ENCODE assay signal across 23 cellular contexts in the genomic region with DNA sequence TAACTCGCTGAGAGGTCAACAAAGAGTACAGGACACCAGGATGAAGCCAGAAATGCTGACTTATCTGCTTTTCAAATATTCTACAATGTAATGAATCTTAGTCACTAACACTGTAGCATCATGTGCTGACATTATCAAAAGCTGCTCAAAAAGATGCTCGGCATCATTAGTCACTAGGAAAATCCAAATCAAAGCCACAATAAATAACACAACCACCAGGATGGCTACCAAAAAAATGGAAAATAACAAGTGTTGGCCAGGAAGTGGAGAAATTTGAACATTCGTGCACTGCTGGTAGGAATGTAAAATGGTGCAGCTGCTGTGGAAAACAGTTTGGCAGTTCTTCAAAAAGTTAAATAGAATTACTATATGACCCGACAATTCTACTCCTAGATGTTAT.
"Had no signal": no experiment of that assay in that cellular context is flagged by ENCODE, and none has a peak within 500 bp of the region (broad histone marks: within the 10 kb centered on the region; RNA-seq: fewer than 3 reads in every experiment).

No MANE protein-coding gene starts in this region.

- H3K36me3 Mint-ChIP-seq: activated naive CD4-positive, alpha-beta T cell treated with anti-CD3 and anti-CD28 coated beads, Interleukin-2, amount 50 U/mL, for 72 hours; naive thymus-derived CD8-positive, alpha-beta T cell had no signal

- DNase-seq: activated CD4-positive, alpha-beta T cell treated with anti-CD3 and anti-CD28 coated beads for 36 hours; activated CD4-positive, CD25-positive, alpha-beta regulatory T cell; activated CD8-positive, alpha-beta T cell treated with anti-CD3 and anti-CD28 coated beads, Interleukin-2, amount 10 ng/mL, durations not matched to agents 7 days and 5 days; activated naive CD4-positive, alpha-beta T cell; activated T-cell treated with anti-CD3 and anti-CD28 coated beads for 4 hours; activated T-cell treated with anti-CD3 and anti-CD28 coated beads, Interleukin-2, amount 50 U/mL, for 72 hours; colonic mucosa; effector CD8-positive, alpha-beta T cell; esophagus squamous epithelium; islet precursor cell; mammary epithelial cell; midbrain; naive thymus-derived CD8-positive, alpha-beta T cell; posterior cingulate gyrus; right cardiac atrium; stimulated activated CD4-positive, alpha-beta T cell treated with anti-CD3 and anti-CD28 coated beads, Interleukin-12 subunit alpha, Interleukin-12 subunit beta, amount 100 ng/mL, for 4 hours; stimulated activated CD4-positive, alpha-beta T cell treated with anti-CD3 and anti-CD28 coated beads, Interleukin-4, amount 100 ng/mL, for 1 hour; stimulated activated naive CD8-positive, alpha-beta T cell treated with anti-CD3 and anti-CD28 coated beads, Interleukin-15, Interleukin-2, amounts not matched to agents 100 U/mL and 50 U/mL, for 24 hours; testis; trophoblast cell had no signal

- H3K4me3 Mint-ChIP-seq: activated CD4-positive, alpha-beta T cell treated with anti-CD3 and anti-CD28 coated beads for 36 hours; activated CD8-positive, alpha-beta T cell treated with anti-CD3 and anti-CD28 coated beads, Interleukin-2, amount 10 ng/mL, durations not matched to agents 7 days and 5 days; activated T-cell treated with anti-CD3 and anti-CD28 coated beads, Interleukin-2, amount 50 U/mL, for 72 hours; central memory CD8-positive, alpha-beta T cell; naive thymus-derived CD8-positive, alpha-beta T cell had no signal

- H3K9me3 Mint-ChIP-seq: activated naive CD4-positive, alpha-beta T cell treated with anti-CD3 and anti-CD28 coated beads, Interleukin-2, amount 50 U/mL, for 72 hours; activated T-cell treated with anti-CD3 and anti-CD28 coated beads, Interleukin-2, amount 50 U/mL, for 72 hours; central memory CD8-positive, alpha-beta T cell had no signal

- ATAC-seq: activated CD4-positive, alpha-beta T cell treated with anti-CD3 and anti-CD28 coated beads for 36 hours; activated CD8-positive, alpha-beta T cell treated with anti-CD3 and anti-CD28 coated beads, Interleukin-2, amount 10 ng/mL, durations not matched to agents 7 days and 5 days; activated naive CD4-positive, alpha-beta T cell treated with anti-CD3 and anti-CD28 coated beads, Interleukin-2, amount 50 U/mL, for 72 hours; activated T-cell treated with anti-CD3 and anti-CD28 coated beads, Interleukin-2, amount 50 U/mL, for 72 hours; naive thymus-derived CD8-positive, alpha-beta T cell; right cardiac atrium; stimulated activated naive CD8-positive, alpha-beta T cell treated with anti-CD3 and anti-CD28 coated beads, Interleukin-15, Interleukin-2, amounts not matched to agents 100 U/mL and 50 U/mL, for 24 hours had no signal

- H3K4me1 ChIP-seq: colonic mucosa, esophagus squamous epithelium, testis had no signal

- H3K4me3 ChIP-seq: colonic mucosa, esophagus squamous epithelium, testis had no signal

- H3K9me3 ChIP-seq: colonic mucosa, esophagus squamous epithelium, testis had no signal

- H3K27ac ChIP-seq: colonic mucosa, epithelial cell of prostate, esophagus squamous epithelium, testis had no signal

- H3K27ac Mint-ChIP-seq: activated CD4-positive, alpha-beta T cell treated with anti-CD3 and anti-CD28 coated beads for 36 hours; activated CD8-positive, alpha-beta T cell treated with anti-CD3 and anti-CD28 coated beads, Interleukin-2, amount 10 ng/mL, durations not matched to agents 7 days and 5 days; activated naive CD4-positive, alpha-beta T cell treated with anti-CD3 and anti-CD28 coated beads, Interleukin-2, amount 50 U/mL, for 72 hours; activated T-cell treated with anti-CD3 and anti-CD28 coated beads, Interleukin-2, amount 50 U/mL, for 72 hours; naive thymus-derived CD8-positive, alpha-beta T cell had no signal

- H3K4me1 Mint-ChIP-seq: activated CD4-positive, alpha-beta T cell treated with anti-CD3 and anti-CD28 coated beads for 36 hours; central memory CD8-positive, alpha-beta T cell had no signal

- H3K27me3 ChIP-seq: colonic mucosa, esophagus squamous epithelium, testis had no signal

- H3K36me3 ChIP-seq: colonic mucosa, esophagus squamous epithelium had no signal
